Comparison of ENCODE assay signal across 17 cellular contexts in genomic region chr6:32069878-32070515, GRCh38. TPM values are rescaled to one million over a fixed set of nuclear protein-coding genes. Genes with fewer than 3 reads are reported as not detected.
"Had no signal": no experiment of that assay in that cellular context is flagged by ENCODE, and none has a peak within 500 bp of the region (broad histone marks: within the 10 kb centered on the region; RNA-seq: fewer than 3 reads in every experiment).

No MANE protein-coding gene starts in this region.

- H3K9ac ChIP-seq: SK-N-SH had no signal

- ATAC-seq: natural killer cell treated with Interleukin-12 subunit alpha and Interleukin-12 subunit beta and Interleukin-15 and Interleukin-18, amount 100 ng/mL, for 72 hours; stimulated activated effector memory CD8-positive, alpha-beta T cell treated with anti-CD3 and anti-CD28 coated beads, Interleukin-12 subunit alpha, Interleukin-12 subunit beta, amount 100 ng/mL, for 72 hours had no signal

- H3K4me3 Mint-ChIP-seq: activated B cell treated with CpG ODN at 0.5 μM for 24 hours; activated CD4-positive, alpha-beta T cell treated with anti-CD3 and anti-CD28 coated beads, Interleukin-2, amount 10 ng/mL, durations not matched to agents 24 days and 14 days; activated naive CD4-positive, alpha-beta T cell treated with anti-CD3 and anti-CD28 coated beads, Interleukin-2, amount 10 ng/mL, durations not matched to agents 7 days and 5 days; endodermal cell; memory B cell; natural killer cell treated with Interleukin-12 subunit alpha and Interleukin-12 subunit beta and Interleukin-15 and Interleukin-18, amount 100 ng/mL, for 72 hours; stimulated activated effector memory CD8-positive, alpha-beta T cell treated with anti-CD3 and anti-CD28 coated beads, Interleukin-12 subunit alpha, Interleukin-12 subunit beta, amount 100 ng/mL, for 72 hours; T-helper 1 cell treated with Interleukin-12 subunit alpha and Interleukin-12 subunit beta and Interleukin-4 antibody, amounts not matched to agents 30 μg/mL and 1 μg/mL, for 36 hours had no signal

- H3K9me3 Mint-ChIP-seq: activated B cell treated with CpG ODN at 0.5 μM for 24 hours; activated CD4-positive, alpha-beta T cell treated with anti-CD3 and anti-CD28 coated beads, Interleukin-2, amount 10 ng/mL, durations not matched to agents 24 days and 14 days; activated naive CD4-positive, alpha-beta T cell treated with anti-CD3 and anti-CD28 coated beads, Interleukin-2, amount 10 ng/mL, durations not matched to agents 7 days and 5 days; activated T-helper 2 cell treated with anti-CD3 and anti-CD28 coated beads, Interferon-gamma antibody, Interleukin-2, Interleukin-4, amounts not matched to agents 10 μg/mL and 5 μg/mL and 100 μg/mL, durations not matched to agents 14 hours and 24 hours and 36 hours; endodermal cell; memory B cell; natural killer cell treated with Interleukin-12 subunit alpha and Interleukin-12 subunit beta and Interleukin-15 and Interleukin-18, amount 100 ng/mL, for 72 hours; stimulated activated effector memory CD8-positive, alpha-beta T cell treated with anti-CD3 and anti-CD28 coated beads, Interleukin-12 subunit alpha, Interleukin-12 subunit beta, amount 100 ng/mL, for 72 hours; T-helper 1 cell treated with Interleukin-12 subunit alpha and Interleukin-12 subunit beta and Interleukin-4 antibody, amounts not matched to agents 30 μg/mL and 1 μg/mL, for 36 hours had no signal

- H3K4me1 Mint-ChIP-seq: activated B cell treated with CpG ODN at 0.5 μM for 24 hours; activated CD4-positive, alpha-beta T cell treated with anti-CD3 and anti-CD28 coated beads, Interleukin-2, amount 10 ng/mL, durations not matched to agents 24 days and 14 days; activated naive CD4-positive, alpha-beta T cell treated with anti-CD3 and anti-CD28 coated beads, Interleukin-2, amount 10 ng/mL, durations not matched to agents 7 days and 5 days; memory B cell; stimulated activated effector memory CD8-positive, alpha-beta T cell treated with anti-CD3 and anti-CD28 coated beads, Interleukin-12 subunit alpha, Interleukin-12 subunit beta, amount 100 ng/mL, for 72 hours had no signal

- H3K27ac Mint-ChIP-seq: activated B cell treated with CpG ODN at 0.5 μM for 24 hours; activated CD4-positive, alpha-beta T cell treated with anti-CD3 and anti-CD28 coated beads, Interleukin-2, amount 10 ng/mL, durations not matched to agents 24 days and 14 days; activated naive CD4-positive, alpha-beta T cell treated with anti-CD3 and anti-CD28 coated beads, Interleukin-2, amount 10 ng/mL, durations not matched to agents 7 days and 5 days; activated T-helper 2 cell treated with anti-CD3 and anti-CD28 coated beads, Interferon-gamma antibody, Interleukin-2, Interleukin-4, amounts not matched to agents 10 μg/mL and 5 μg/mL and 100 μg/mL, durations not matched to agents 14 hours and 24 hours and 36 hours; endodermal cell; memory B cell; natural killer cell treated with Interleukin-12 subunit alpha and Interleukin-12 subunit beta and Interleukin-15 and Interleukin-18, amount 100 ng/mL, for 72 hours; stimulated activated effector memory CD8-positive, alpha-beta T cell treated with anti-CD3 and anti-CD28 coated beads, Interleukin-12 subunit alpha, Interleukin-12 subunit beta, amount 100 ng/mL, for 72 hours; T-helper 1 cell treated with Interleukin-12 subunit alpha and Interleukin-12 subunit beta and Interleukin-4 antibody, amounts not matched to agents 30 μg/mL and 1 μg/mL, for 36 hours had no signal

- H3K4me2 ChIP-seq: SK-N-SH, smooth muscle cell had no signal

- DNase-seq: activated B cell treated with CpG ODN at 0.5 μM for 24 hours; activated CD4-positive, alpha-beta T cell treated with anti-CD3 and anti-CD28 coated beads, Interleukin-2, amount 10 ng/mL, durations not matched to agents 24 days and 14 days; activated naive CD4-positive, alpha-beta T cell treated with anti-CD3 and anti-CD28 coated beads, Interleukin-2, amount 10 ng/mL, durations not matched to agents 7 days and 5 days; activated T-cell treated with anti-CD3 and anti-CD28 coated beads for 4 hours; cerebellar nuclear complex; erythroblast; SK-N-SH; substantia nigra had no signal

- H3K36me3 Mint-ChIP-seq: activated naive CD4-positive, alpha-beta T cell treated with anti-CD3 and anti-CD28 coated beads, Interleukin-2, amount 10 ng/mL, durations not matched to agents 7 days and 5 days; natural killer cell treated with Interleukin-12 subunit alpha and Interleukin-12 subunit beta and Interleukin-15 and Interleukin-18, amount 100 ng/mL, for 72 hours; stimulated activated effector memory CD8-positive, alpha-beta T cell treated with anti-CD3 and anti-CD28 coated beads, Interleukin-12 subunit alpha, Interleukin-12 subunit beta, amount 100 ng/mL, for 72 hours had no signal

- H3K9me3 ChIP-seq: SK-N-SH had no signal

- H3K4me3 ChIP-seq: smooth muscle cell had no signal

RNA-seq across cellular contexts. Expression of gene CYP21A2, which starts 31.8 kb away (rescaled TPM):
- total RNA-seq: activated B cell treated with CpG ODN at 0.5 μM for 24 hours, dermis microvascular lymphatic vessel endothelial cell, smooth muscle cell, urinary bladder had no signal
- polyA plus RNA-seq: SK-N-SH, smooth muscle cell had no signal
